ENCODE assay signal across 1 cellular context in the genomic region with DNA sequence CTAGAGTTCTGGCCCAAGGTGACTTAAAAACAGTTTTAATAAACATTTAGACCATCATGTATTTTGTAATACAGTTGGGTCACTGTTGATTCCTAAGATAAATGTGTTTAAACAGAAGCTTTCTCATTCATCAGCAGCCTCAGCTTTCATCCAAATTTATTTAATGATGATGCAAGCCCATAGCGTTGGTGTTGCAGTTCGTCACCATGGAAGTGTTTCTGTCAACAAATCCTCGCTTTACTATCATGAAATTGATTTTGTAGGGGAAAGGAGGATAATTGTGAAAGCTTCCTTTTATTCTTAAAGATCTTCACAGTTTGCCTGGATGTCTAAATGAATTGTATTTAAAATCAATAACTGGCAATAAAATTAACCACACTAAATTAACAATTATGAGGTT.
TF ChIP-seq lines count a peak whose summit lies in the region.

No MANE protein-coding gene starts in this region.

TF ChIP-seq in GM12878, 131 proteins besides CTCF, POLR2A, EP300 and RAD21:
- no peak for TF ChIP-seq FOXM1 (IDR thresholded peaks at IDR 0.05; ENCODE audit: low read depth, low read length)
- TF ChIP-seq MAX (IDR thresholded peaks at IDR 0.05; ENCODE audit: low read depth, low read length), result no peak
- no peak for TF ChIP-seq POU2F2 (IDR thresholded peaks at IDR 0.05; ENCODE audit: borderline replicate concordance, low read depth, low read length)
- TF ChIP-seq MYC (IDR thresholded peaks at IDR 0.05; ENCODE audit: insufficient read depth, insufficient read length, insufficient replicate concordance, low read length, severe bottlenecking), result no peak
- no peak for TF ChIP-seq HDAC2 (IDR thresholded peaks at IDR 0.05)
- TF ChIP-seq, protein P1, sequence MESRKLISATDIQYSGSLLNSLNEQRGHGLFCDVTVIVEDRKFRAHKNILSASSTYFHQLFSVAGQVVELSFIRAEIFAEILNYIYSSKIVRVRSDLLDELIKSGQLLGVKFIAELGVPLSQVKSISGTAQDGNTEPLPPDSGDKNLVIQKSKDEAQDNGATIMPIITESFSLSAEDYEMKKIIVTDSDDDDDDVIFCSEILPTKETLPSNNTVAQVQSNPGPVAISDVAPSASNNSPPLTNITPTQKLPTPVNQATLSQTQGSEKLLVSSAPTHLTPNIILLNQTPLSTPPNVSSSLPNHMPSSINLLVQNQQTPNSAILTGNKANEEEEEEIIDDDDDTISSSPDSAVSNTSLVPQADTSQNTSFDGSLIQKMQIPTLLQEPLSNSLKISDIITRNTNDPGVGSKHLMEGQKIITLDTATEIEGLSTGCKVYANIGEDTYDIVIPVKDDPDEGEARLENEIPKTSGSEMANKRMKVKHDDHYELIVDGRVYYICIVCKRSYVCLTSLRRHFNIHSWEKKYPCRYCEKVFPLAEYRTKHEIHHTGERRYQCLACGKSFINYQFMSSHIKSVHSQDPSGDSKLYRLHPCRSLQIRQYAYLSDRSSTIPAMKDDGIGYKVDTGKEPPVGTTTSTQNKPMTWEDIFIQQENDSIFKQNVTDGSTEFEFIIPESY (IDR thresholded peaks at IDR 0.05), result no peak
